In genomic region chr1:217048104-217048707, GRCh38 we compare ENCODE assay signal across 9 cellular contexts.
DNase-seq lines count a peak whose midpoint lies in the region; ATAC-seq and TF ChIP-seq lines count a peak whose summit lies in the region.
"Had no signal": no experiment of that assay in that cellular context is flagged by ENCODE, and none has a peak within 500 bp of the region (broad histone marks: within the 10 kb centered on the region; RNA-seq: fewer than 3 reads in every experiment).

No MANE protein-coding gene starts in this region.

- H3K27me3 ChIP-seq in PC-9 (ENCODE audit: insufficient read depth, low read depth) (no peaks in the 10 kb centered on the region), transverse colon (no peaks in the 10 kb centered on the region)
- no peaks in the 10 kb centered on the region for H3K27me3 ChIP-seq in CD8-positive, alpha-beta memory T cell (ENCODE audit: insufficient read depth, low read length, poor library complexity, severe bottlenecking)

- H3K4me3 ChIP-seq in PC-9 (no peak overlapping the region), transverse colon (no peak overlapping the region)
- no peak overlapping the region for H3K4me3 ChIP-seq in CD8-positive, alpha-beta memory T cell (ENCODE audit: low read length)

- no peak for ATAC-seq in HG03095 (IDR thresholded peaks at IDR 0.05; ENCODE audit: unreplicated experiment)

- POLR2A ChIA-PET in HEK293T (lab: Yijun Ruan, JAX): no interaction called here
- POLR2A ChIA-PET in PC-9 (lab: Charles Lee; ENCODE audit: unreplicated experiment): no interaction called here
- POLR2A ChIA-PET in CD8-positive, alpha-beta memory T cell (lab: Charles Lee): no interaction called here

- no peak overlapping the region for H3K27ac Mint-ChIP-seq in CD8-positive, alpha-beta memory T cell
- H3K27ac Mint-ChIP-seq: T-helper 1 cell treated with Interleukin-12 subunit alpha and Interleukin-12 subunit beta and Interleukin-4 antibody, amounts not matched to agents 30 μg/mL and 1 μg/mL, for 36 hours had no signal

- H3K4me3 Mint-ChIP-seq in CD8-positive, alpha-beta memory T cell: no peak overlapping the region
- H3K4me3 Mint-ChIP-seq: T-helper 1 cell treated with Interleukin-12 subunit alpha and Interleukin-12 subunit beta and Interleukin-4 antibody, amounts not matched to agents 30 μg/mL and 1 μg/mL, for 36 hours had no signal

- H3F3A ChIP-seq in PC-9 (ENCODE audit: insufficient read depth, low read depth): no peaks in the 10 kb centered on the region

- H3K27me3 Mint-ChIP-seq in CD8-positive, alpha-beta memory T cell: no peaks in the 10 kb centered on the region

- H3K9me3 ChIP-seq in PC-9 (ENCODE audit: insufficient read depth, low read depth): no peaks in the 10 kb centered on the region
- H3K9me3 ChIP-seq in CD8-positive, alpha-beta memory T cell (ENCODE audit: low read length): no peaks in the 10 kb centered on the region
- no peaks in the 10 kb centered on the region for H3K9me3 ChIP-seq in transverse colon

- H3K9me2 ChIP-seq in PC-9 (ENCODE audit: insufficient read depth): no peaks in the 10 kb centered on the region; the same call in 1 of the 2 replicates

- H3K4me1 ChIP-seq in PC-9 (replicated peaks; ENCODE audit: insufficient read depth) (no peaks in the 10 kb centered on the region), transverse colon (no peaks in the 10 kb centered on the region)
- no peaks in the 10 kb centered on the region for H3K4me1 ChIP-seq in CD8-positive, alpha-beta memory T cell (ENCODE audit: insufficient read depth, low read length)

- no peak overlapping the region for H3K4me2 ChIP-seq in PC-9

- intact Hi-C loops in PC-9 (cut with micrococcal nuclease; ENCODE audit: unreplicated experiment) (no loop called here), transverse colon (cut with DNase I; ENCODE audit: low total_unique reads) (no loop called here)

- TF ChIP-seq CTCF in GM13976 (IDR thresholded peaks at IDR 0.05; ENCODE audit: borderline replicate concordance, control extremely low read depth, extremely low read depth, insufficient read depth, missing control alignments) (peak; percentile 42), PC-9 (conservative IDR thresholded peaks at IDR 0.05) (0 out of 2 replicates have a peak, but pooled peaks have one; percentile 39), transverse colon (IDR thresholded peaks at IDR 0.05) (peak in 2 of 5 experiments; percentile 6 to 14)

- H3K27ac ChIP-seq in PC-9: no peak overlapping the region
- no peak overlapping the region for H3K27ac ChIP-seq in CD8-positive, alpha-beta memory T cell (ENCODE audit: low read depth, low read length)
- H3K27ac ChIP-seq in transverse colon: no peak overlapping the region

- H3K79me2 ChIP-seq in PC-9 (ENCODE audit: low read depth): no peaks in the 10 kb centered on the region

- no TSS peak for BruUV-seq in PC-9 (replicated peaks; lab: Mats Ljungman, UMichigan)

- H3K36me3 ChIP-seq in PC-9 (ENCODE audit: low read depth): no peaks in the 10 kb centered on the region
- no peaks in the 10 kb centered on the region for H3K36me3 ChIP-seq in CD8-positive, alpha-beta memory T cell (ENCODE audit: insufficient read depth, low read length)
- no peaks in the 10 kb centered on the region for H3K36me3 ChIP-seq in transverse colon

- H2AFZ ChIP-seq in PC-9: no peak overlapping the region

- DNase-seq in GM13976 (ENCODE audit: low spot score) (peak; percentile 6), HEK293T (ENCODE audit: extremely low spot score) (peak; percentile 51), PC-9 (no peak), kidney tubule cell (ENCODE audit: low spot score) (peak; percentile 24), NCI-H146 (lab: John Stamatoyannopoulos, UW) (no peak), transverse colon (no peak)
- DNase-seq in CD8-positive, alpha-beta memory T cell: no peak

- CTCF ChIA-PET in HEK293T (lab: Yijun Ruan, JAX): interaction anchor here (0.6 kb wide), 1 partner anchor 21 kb away, joined by 3 read pairs; no protein-coding TSS in a partner anchor
- CTCF ChIA-PET in PC-9 (lab: Charles Lee): no interaction called here
- CTCF ChIA-PET in CD8-positive, alpha-beta memory T cell (lab: Charles Lee): no interaction called here

- no peak for TF ChIP-seq POLR2A in transverse colon (IDR thresholded peaks at IDR 0.05)

- no peaks in the 10 kb centered on the region for H3K36me3 Mint-ChIP-seq in CD8-positive, alpha-beta memory T cell

- WGBS in transverse colon (ENCODE audit: low coverage in 1 of 2), 2 donors: 74 to 80% methylated on average over 1 to 5 of the region's 5 CpGs

- no peaks in the 10 kb centered on the region for H3K4me1 Mint-ChIP-seq in CD8-positive, alpha-beta memory T cell

- no peak for TF ChIP-seq EP300 in transverse colon (IDR thresholded peaks at IDR 0.05; ENCODE audit: low read depth)

- in situ Hi-C loops in GM13976 (cut with MboI; ENCODE audit: low sequenced_read_pairs, unreplicated experiment): no loop called here
- in situ Hi-C loops in transverse colon (cut with MboI; ENCODE audit: low pct_ligation_motif_present in 1 of 4, low pct_unique_long_range_greater_than_20kb in 1 of 4, low sequenced_read_pairs in 3 of 4): no loop called here

- H3K9me3 Mint-ChIP-seq in CD8-positive, alpha-beta memory T cell: peaks cover 0 to 11% (median 6%) of the 10 kb centered on the region in 5 donors
- H3K9me3 Mint-ChIP-seq: T-helper 1 cell treated with Interleukin-12 subunit alpha and Interleukin-12 subunit beta and Interleukin-4 antibody, amounts not matched to agents 30 μg/mL and 1 μg/mL, for 36 hours had no signal

- H4K20me1 ChIP-seq in PC-9 (ENCODE audit: insufficient read depth): no peaks in the 10 kb centered on the region

TF ChIP-seq in HEK293T, 16 proteins besides CTCF, POLR2A, EP300 and RAD21:
- TF ChIP-seq SUZ12 (IDR thresholded peaks at IDR 0.05) (no peak), FOXA1 (IDR thresholded peaks at IDR 0.05) (no peak), ARNT (IDR thresholded peaks at IDR 0.05) (no peak), HDGF (IDR thresholded peaks at IDR 0.05; ENCODE audit: borderline replicate concordance) (no peak), TARDBP (IDR thresholded peaks at IDR 0.05) (no peak), CTBP1 (IDR thresholded peaks at IDR 0.05; ENCODE audit: borderline replicate concordance) (no peak), PKNOX1 (IDR thresholded peaks at IDR 0.05) (no peak; the same call in 1 of the 2 replicates), L3MBTL2 (conservative IDR thresholded peaks at IDR 0.05) (no peak), LEF1 (IDR thresholded peaks at IDR 0.05; ENCODE audit: borderline replicate concordance) (no peak), ZNF384 (IDR thresholded peaks at IDR 0.05) (no peak), FOXM1 (IDR thresholded peaks at IDR 0.05; ENCODE audit: borderline replicate concordance) (no peak), ELF4 (IDR thresholded peaks at IDR 0.05) (no peak), FOXK2 (IDR thresholded peaks at IDR 0.05) (no peak), NFRKB (IDR thresholded peaks at IDR 0.05) (no peak), SP1 (IDR thresholded peaks at IDR 0.05) (no peak), BHLHE40 (IDR thresholded peaks at IDR 0.05; ENCODE audit: borderline replicate concordance) (no peak)
TF ChIP-seq in HEK293T: peak in this region for 0.

Comparison
In these comparisons a context has a peak if more than half of its experiments do, and no peak if none do; other contexts are left out.
1. DNase-seq: peak in GM13976 (single experiment), HEK293T (single experiment) and kidney tubule cell (single experiment); none in PC-9 (0 of 2), CD8-positive, alpha-beta memory T cell (0 of 5), NCI-H146 (single experiment) and transverse colon (single experiment).